In genomic region chr1:175317795-175318194, GRCh38 we compare ENCODE assay signal across 18 cellular contexts.
A peak's percentile ranks its signal among the peaks of the same experiment; 100 is the strongest.
DNase-seq lines count a peak whose midpoint lies in the region; ATAC-seq and TF ChIP-seq lines count a peak whose summit lies in the region.
"Had no signal": no experiment of that assay in that cellular context is flagged by ENCODE, and none has a peak within 500 bp of the region (broad histone marks: within the 10 kb centered on the region; RNA-seq: fewer than 3 reads in every experiment).

No MANE protein-coding gene starts in this region.

- ATAC-seq in lower lobe of right lung = peak; percentile 38 to 41
- ATAC-seq: activated naive CD8-positive, alpha-beta T cell treated with anti-CD3 and anti-CD28 coated beads, Interleukin-2, amount 50 U/mL, for 24 hours; left lobe of liver; stimulated activated effector memory CD8-positive, alpha-beta T cell treated with anti-CD3 and anti-CD28 coated beads, Interleukin-12 subunit alpha, Interleukin-12 subunit beta, amount 100 ng/mL, for 72 hours had no signal

- H3K9me3 ChIP-seq in lower lobe of right lung (no peaks in the 10 kb centered on the region), skeletal muscle tissue (ENCODE audit: control insufficient read depth in 3 of 3, low read length in 3 of 3) (no peaks in the 10 kb centered on the region), spleen (no peaks in the 10 kb centered on the region)

- TF ChIP-seq CTCF in lower lobe of right lung (IDR thresholded peaks at IDR 0.05) (no peak), spleen (IDR thresholded peaks at IDR 0.05 in 8 of 11, conservative IDR thresholded peaks at IDR 0.05 in 3 of 11) (no peak)

- H3K27ac ChIP-seq in lower lobe of right lung = no peak overlapping the region
- peak overlapping the region; percentile 64 for H3K27ac ChIP-seq in skeletal muscle tissue (ENCODE audit: low read depth, low read length)
- H3K27ac ChIP-seq in spleen = peak overlapping the region in 2 of 8 donors; percentile 62 to 74
- H3K27ac ChIP-seq: cardiac muscle cell, parathyroid adenoma had no signal

- H3K36me3 ChIP-seq in lower lobe of right lung (no peaks in the 10 kb centered on the region), skeletal muscle tissue (ENCODE audit: control insufficient read depth in 3 of 3, insufficient read depth in 3 of 3, low read length in 3 of 3) (no peaks in the 10 kb centered on the region), spleen (no peaks in the 10 kb centered on the region)
- H3K36me3 ChIP-seq: cardiac muscle cell had no signal

- DNase-seq in DMS53 (lab: John Stamatoyannopoulos, UW) = peak; percentile 74
- DNase-seq in dermis microvascular lymphatic vessel endothelial cell (ENCODE audit: low read depth in 2 of 2) = peak; percentile 47 to 91
- no peak for DNase-seq in lower lobe of right lung
- DNase-seq in activated gamma-delta T cell treated with Interleukin-2 at 50 U/mL for 16 hours = no peak
- DNase-seq in RPMI8226 = no peak
- no peak for DNase-seq in spleen
- no peak for DNase-seq in activated T-cell treated with anti-CD3 and anti-CD28 coated beads for 4 hours
- DNase-seq: activated CD4-positive, CD25-positive, alpha-beta regulatory T cell; activated CD8-positive, alpha-beta memory T cell treated with anti-CD3 and anti-CD28 coated beads for 24 hours; EL; NCI-H1694 treated with DMSO at 0.1 percent for 48 hours; NCI-H345 had no signal

- intact Hi-C loops in lower lobe of right lung (cut with DNase I) = loop anchor here (5.0 kb wide), 1 partner anchor 165 kb away; no protein-coding TSS in a partner anchor
- intact Hi-C loops in spleen (cut with DNase I; ENCODE audit: low total_unique reads) = loop anchor here (2.0 kb wide), 1 partner anchor 163 kb away; no protein-coding TSS in a partner anchor

- H3K27me3 ChIP-seq in lower lobe of right lung (ENCODE audit: low read depth) (no peaks in the 10 kb centered on the region), skeletal muscle tissue (ENCODE audit: control insufficient read depth in 3 of 3, insufficient read depth in 3 of 3, low read length in 3 of 3) (no peaks in the 10 kb centered on the region), spleen (replicated peaks in 1 of 7) (no peaks in the 10 kb centered on the region)
- H3K27me3 ChIP-seq: cardiac muscle cell had no signal

- H3K4me3 ChIP-seq in lower lobe of right lung = no peak overlapping the region
- no peak overlapping the region for H3K4me3 ChIP-seq in skeletal muscle tissue (ENCODE audit: low read length in 3 of 3)
- no peak overlapping the region for H3K4me3 ChIP-seq in spleen
- H3K4me3 ChIP-seq: cardiac muscle cell had no signal

- peaks cover 21% of the 10 kb centered on the region for H3K4me1 ChIP-seq in lower lobe of right lung
- H3K4me1 ChIP-seq in skeletal muscle tissue (ENCODE audit: control insufficient read depth in 3 of 3, insufficient read depth in 3 of 3, low read length in 3 of 3) = peaks cover 11 to 14% (median 12%) of the 10 kb centered on the region in 3 donors
- H3K4me1 ChIP-seq in spleen = peaks cover 0 to 28% (median 13%) of the 10 kb centered on the region in 6 donors
- H3K4me1 ChIP-seq: parathyroid adenoma had no signal

- 66 to 88% (median 77%) methylated on average over 2 of the region's 2 CpGs for WGBS in spleen, 5 donors

- TF ChIP-seq POLR2A in spleen (IDR thresholded peaks at IDR 0.05) = no peak

- H3K9ac ChIP-seq in skeletal muscle tissue (ENCODE audit: low read depth in 1 of 3, low read length in 3 of 3) = no peak overlapping the region
- H3K9ac ChIP-seq: parathyroid adenoma had no signal

Comparison
In these comparisons a context has a peak if more than half of its experiments do, and no peak if none do; other contexts are left out.
1. DNase-seq: peak in DMS53 (single experiment) and dermis microvascular lymphatic vessel endothelial cell (2 of 2); none in lower lobe of right lung (single experiment), activated gamma-delta T cell treated with Interleukin-2 at 50 U/mL for 16 hours (single experiment), RPMI8226 (single experiment), spleen (single experiment) and activated T-cell treated with anti-CD3 and anti-CD28 coated beads for 4 hours (single experiment).